In genomic region chr7:148835854-148836253, GRCh38 we compare ENCODE assay signal across 24 cellular contexts.
"Had no signal": no experiment of that assay in that cellular context is flagged by ENCODE, and none has a peak within 500 bp of the region (broad histone marks: within the 10 kb centered on the region; RNA-seq: fewer than 3 reads in every experiment).

No MANE protein-coding gene starts in this region.

- H3K4me3 ChIP-seq: MG63, PC-9 had no signal

- H3K4me2 ChIP-seq: PC-9 had no signal

- H2AFZ ChIP-seq: PC-9 had no signal

- H3K27me3 Mint-ChIP-seq: activated CD8-positive, alpha-beta T cell treated with anti-CD3 and anti-CD28 coated beads for 36 hours; activated T-cell treated with anti-CD3 and anti-CD28 coated beads, Interleukin-2, amount 50 U/mL, for 24 hours had no signal

- H3K9me3 Mint-ChIP-seq: activated CD8-positive, alpha-beta T cell treated with anti-CD3 and anti-CD28 coated beads for 36 hours; activated naive CD4-positive, alpha-beta T cell treated with anti-CD3 and anti-CD28 coated beads for 36 hours; activated T-cell treated with anti-CD3 and anti-CD28 coated beads, Interleukin-2, amount 50 U/mL, for 24 hours had no signal

- H3K9me3 ChIP-seq: MG63 had no signal

- FAIRE-seq: RCC 7860 had no signal

- H3K27ac ChIP-seq: brain microvascular endothelial cell, PC-9 had no signal

- H3K27ac Mint-ChIP-seq: activated CD8-positive, alpha-beta T cell treated with anti-CD3 and anti-CD28 coated beads for 36 hours; activated naive CD4-positive, alpha-beta T cell treated with anti-CD3 and anti-CD28 coated beads for 36 hours; activated T-cell treated with anti-CD3 and anti-CD28 coated beads, Interleukin-2, amount 50 U/mL, for 24 hours had no signal

- ATAC-seq: activated CD8-positive, alpha-beta T cell treated with anti-CD3 and anti-CD28 coated beads for 36 hours had no signal

- H3K36me3 ChIP-seq: brain microvascular endothelial cell had no signal

- H3K27me3 ChIP-seq: brain microvascular endothelial cell, MG63 had no signal

- H3K4me3 Mint-ChIP-seq: activated CD8-positive, alpha-beta T cell treated with anti-CD3 and anti-CD28 coated beads for 36 hours; activated naive CD4-positive, alpha-beta T cell treated with anti-CD3 and anti-CD28 coated beads for 36 hours; activated T-cell treated with anti-CD3 and anti-CD28 coated beads, Interleukin-2, amount 50 U/mL, for 24 hours had no signal

- DNase-seq: activated CD4-positive, alpha-beta T cell treated with anti-CD3 and anti-CD28 coated beads for 48 hours; activated CD4-positive, alpha-beta T cell treated with anti-CD3 and anti-CD28 coated beads, Interleukin-2, amount 50 U/mL, for 4 hours; activated CD4-positive, CD25-positive, alpha-beta regulatory T cell treated with anti-CD3 and anti-CD28 coated beads, Interleukin-2, amount 50 U/mL, for 72 hours; activated CD8-positive, alpha-beta T cell treated with anti-CD3 and anti-CD28 coated beads for 36 hours; activated gamma-delta T cell treated with Interleukin-2 at 50 U/mL for 16 hours; activated naive CD4-positive, alpha-beta T cell treated with anti-CD3 and anti-CD28 coated beads for 36 hours; activated T-cell treated with anti-CD3 and anti-CD28 coated beads, Interleukin-2, amount 50 U/mL, for 24 hours; amniotic stem cell; aorta; brain microvascular endothelial cell; central memory CD4-positive, alpha-beta T cell; Karpas-422; KBM-7; MG63; NCI-H1048; NCI-H1436 treated with DMSO at 0.1 percent for 48 hours; NCI-H1694 treated with DMSO at 0.1 percent for 48 hours; NCI-H2029; NCI-H345; NCI-H524 treated with DMSO at 0.1 percent for 48 hours; PC-9; Right ventricle myocardium superior; T1000 had no signal
